34 cellular contexts compared by ENCODE assay signal in genomic region chr2:75533135-75533534, GRCh38. TPM values are rescaled to one million over a fixed set of nuclear protein-coding genes. Genes with fewer than 3 reads are reported as not detected.
"Had no signal": no experiment of that assay in that cellular context is flagged by ENCODE, and none has a peak within 500 bp of the region (broad histone marks: within the 10 kb centered on the region; RNA-seq: fewer than 3 reads in every experiment).

No MANE protein-coding gene starts in this region.

- DNase-seq: Karpas-422, Kasumi-1, MG63, MM.1S, NCI-H1048, NCI-H1092, NCI-H1092 treated with DMSO at 0.1 percent for 48 hours, NCI-H1105, NCI-H1105 treated with DMSO at 0.1 percent for 48 hours, NCI-H1417, NCI-H1417 treated with DMSO at 0.1 percent for 48 hours, NCI-H1436, NCI-H1436 treated with DMSO at 0.1 percent for 48 hours, NCI-H146, NCI-H1694, NCI-H1694 treated with DMSO at 0.1 percent for 48 hours, NCI-H187, NCI-H187 treated with DMSO at 0.1 percent for 48 hours, NCI-H1930, NCI-H2029, NCI-H2029 treated with DMSO at 0.1 percent for 48 hours, NCI-H2081, NCI-H2081 treated with DMSO at 0.1 percent for 48 hours, NCI-H2107, NCI-H2171, NCI-H2171 treated with DMSO at 0.1 percent for 48 hours, NCI-H2227 treated with DMSO at 0.1 percent for 48 hours, NCI-H226, NCI-H345, NCI-H446, NCI-H446 treated with DMSO at 0.1 percent for 48 hours, NCI-H510A, NCI-H510A treated with DMSO at 0.1 percent for 48 hours had no signal

- H3K36me3 ChIP-seq: MG63 had no signal

- H3K4me3 ChIP-seq: MG63 had no signal

- H3K27me3 ChIP-seq: MG63 had no signal

- H3K9me3 ChIP-seq: MG63 had no signal

RNA-seq across cellular contexts. Expression of gene EVA1A, which starts 27.6 kb away (rescaled TPM):
- total RNA-seq: NCI-H460 had no signal
